Comparison of ENCODE assay signal across 8 cellular contexts in genomic region chr16:30985401-30986128, GRCh38. TPM values are rescaled to one million over a fixed set of nuclear protein-coding genes. Genes with fewer than 3 reads are reported as not detected.
A peak's percentile ranks its signal among the peaks of the same experiment; 100 is the strongest.
DNase-seq lines count a peak whose midpoint lies in the region; ATAC-seq, FAIRE-seq and TF ChIP-seq lines count a peak whose summit lies in the region.

No MANE protein-coding gene starts in this region.

- H3K27me3 Mint-ChIP-seq in glutamatergic neuron (ENCODE audit: unreplicated experiment): peaks cover 7% of the 10 kb centered on the region

- TF ChIP-seq POLR2A in A549 (IDR thresholded peaks at IDR 0.05; ENCODE audit: low read length): no peak

- no peaks in the 10 kb centered on the region for H3K4me1 Mint-ChIP-seq in glutamatergic neuron (ENCODE audit: low read depth, unreplicated experiment)

- DNase-seq in A549 (ENCODE audit: low read depth in 1 of 2, low spot score in 1 of 2) (peak; percentile 55 to 65), HK-2 (ENCODE audit: unreplicated experiment) (peak; percentile 90), SHP77 treated with DMSO at 0.1 percent for 48 hours (lab: John Stamatoyannopoulos, UW) (peak; percentile 59), glutamatergic neuron (peak; percentile 52), sciatic nerve (ENCODE audit: low spot score) (no peak), pons (ENCODE audit: low spot score) (no peak), anterior cingulate cortex (lab: John Stamatoyannopoulos, UW) (no peak)
- DNase-seq in activated effector memory CD4-positive, alpha-beta T cell treated with anti-CD3 and anti-CD28 coated beads, Interleukin-2, amount 50 U/mL, for 16 hours: no peak

- peak overlapping the region; percentile 46 for H3K4me3 ChIP-seq in A549

- intact Hi-C loops in sciatic nerve (cut with DNase I): loop anchor here (10.0 kb wide), 3 partner anchors 109 to 879 kb away; partner anchors contain the start of genes VKORC1 and ZNF843

- H3K9me3 ChIP-seq in A549: no peaks in the 10 kb centered on the region

- peak overlapping the region; percentile 84 to 88 for H3K27ac ChIP-seq in A549

- peak in 1 of 2 experiments; percentile 58; a peak in 3 of 5 replicates for TF ChIP-seq RAD21 in A549 (conservative IDR thresholded peaks at IDR 0.05 in 1 of 2, IDR thresholded peaks at IDR 0.05 in 1 of 2)

- no peak overlapping the region for H3K27ac Mint-ChIP-seq in glutamatergic neuron (ENCODE audit: unreplicated experiment)

- TF ChIP-seq CTCF in A549 (IDR thresholded peaks at IDR 0.05) (no peak), glutamatergic neuron (IDR thresholded peaks at IDR 0.05; ENCODE audit: partially characterized antibody, unreplicated experiment) (no peak)

- no peak for TF ChIP-seq EP300 in A549 (IDR thresholded peaks at IDR 0.05)

- H3K4me1 ChIP-seq in A549: peaks cover 13% of the 10 kb centered on the region

- ATAC-seq in A549 (peak; percentile 61 to 63), sciatic nerve (peak; percentile 53)

- no peak overlapping the region for H3K4me3 Mint-ChIP-seq in glutamatergic neuron (ENCODE audit: unreplicated experiment)

- CTCF ChIA-PET in A549 (lab: Yijun Ruan, JAX): interaction anchor here (0.6 to 7.8 kb wide), 61 partner anchors 8 to 883 kb away, joined by 3 to 97 read pairs (median 6); partner anchors contain the start of genes PRSS53, STX4, VKORC1 and ZNF646

- 82% methylated on average over 10 of the region's 20 CpGs for WGBS in A549 (ENCODE audit: missing lambda C conversion rate)

- peak overlapping the region; percentile 89 for H3K4me2 ChIP-seq in A549

- no peak for FAIRE-seq in A549 (lab: Jason Lieb, UNC)

- H3K36me3 Mint-ChIP-seq in glutamatergic neuron (ENCODE audit: unreplicated experiment): peaks cover 5% of the 10 kb centered on the region

- POLR2A ChIA-PET in A549 (lab: Yijun Ruan, JAX): interaction anchor here (0.5 to 2.0 kb wide), 8 partner anchors 12 to 464 kb away, joined by 3 to 11 read pairs (median 4); partner anchors contain the start of genes ZNF646 and ZNF668

- peaks cover 14% of the 10 kb centered on the region for H3K9me3 Mint-ChIP-seq in glutamatergic neuron (ENCODE audit: unreplicated experiment)

TF ChIP-seq in A549, 52 proteins besides CTCF, POLR2A, EP300 and RAD21:
- TF ChIP-seq JUN (IDR thresholded peaks at IDR 0.05): 0 out of 5 replicates have a peak, but pooled peaks of 1 of the 2 experiments have one; percentile 10
- TF ChIP-seq POLR2AphosphoS2 (conservative IDR thresholded peaks at IDR 0.05; ENCODE audit: low read length): no peak
- peak; percentile 1; the same call in 1 of the 2 replicates for TF ChIP-seq MAX (IDR thresholded peaks at IDR 0.05)

RNA-seq across cellular contexts. Expression of gene HSD3B7, which starts 0.6 kb away (rescaled TPM):
- polyA plus RNA-seq in A549 (2011; rRNA removed) (10.5 and 15.2 TPM in 2 replicates), A549 (2017; fragmentation: RNase III; extraction: RNeasy Plus Mini Kit Qiagen cat#74134 plus additional on column Dnase treatment) (17.3 to 20.1 TPM (median 19.7 TPM) in 3 replicates)
- polyA plus RNA-seq in A549 (2012; cell fraction: cytosol; rRNA removed): 11.1 and 16.1 TPM in 2 replicates
- polyA plus RNA-seq in A549 (2012; cell fraction: nucleus; rRNA removed): 24.6 and 27.6 TPM in 2 replicates
- polyA minus RNA-seq in A549 (2011; rRNA and poly(A)+ RNA removed): 11.4 and 13.6 TPM in 2 replicates
- total RNA-seq in glutamatergic neuron (ENCODE audit: unreplicated experiment) (2.0 TPM), sciatic nerve (16.3 TPM)

RNA-seq across cellular contexts. Expression of gene STX1B, which starts 24.9 kb away (rescaled TPM):
- 2.6 and 2.7 TPM in 2 replicates for polyA plus RNA-seq in A549 (2011; rRNA removed)
- 2.4 and 2.5 TPM in 2 replicates for polyA plus RNA-seq in A549 (2012; cell fraction: cytosol; rRNA removed)
- polyA plus RNA-seq in A549 (2012; cell fraction: nucleus; rRNA removed): 14.1 and 14.8 TPM in 2 replicates
- 2.4 to 4.4 TPM (median 2.8 TPM) in 3 replicates for polyA plus RNA-seq in A549 (2017; fragmentation: RNase III; extraction: RNeasy Plus Mini Kit Qiagen cat#74134 plus additional on column Dnase treatment)
- 7.2 and 9.9 TPM in 2 replicates for polyA minus RNA-seq in A549 (2011; rRNA and poly(A)+ RNA removed)
- 51.6 TPM for total RNA-seq in glutamatergic neuron (ENCODE audit: unreplicated experiment)
- 2.1 TPM for total RNA-seq in sciatic nerve

RNA-seq across cellular contexts. Expression of gene SETD1A, which starts 28.0 kb away (rescaled TPM):
- polyA plus RNA-seq in A549 (2011; rRNA removed): 2.0 and 3.8 TPM in 2 replicates
- polyA plus RNA-seq in A549 (2012; cell fraction: cytosol; rRNA removed): 8.7 and 11.2 TPM in 2 replicates
- polyA plus RNA-seq in A549 (2012; cell fraction: nucleus; rRNA removed): 30.5 and 31.9 TPM in 2 replicates
- polyA plus RNA-seq in A549 (2017; fragmentation: RNase III; extraction: RNeasy Plus Mini Kit Qiagen cat#74134 plus additional on column Dnase treatment): 15.7 to 22.6 TPM (median 21.2 TPM) in 3 replicates
- polyA minus RNA-seq in A549 (2011; rRNA and poly(A)+ RNA removed): 3.9 and 7.0 TPM in 2 replicates
- total RNA-seq in glutamatergic neuron (ENCODE audit: unreplicated experiment): 24.3 TPM
- total RNA-seq in sciatic nerve: 17.8 TPM

RNA-seq across cellular contexts. Expression of gene ORAI3, which starts 36.7 kb away (rescaled TPM):
- polyA plus RNA-seq in A549 (2011; rRNA removed) (14.1 and 17.3 TPM in 2 replicates), A549 (2017; fragmentation: RNase III; extraction: RNeasy Plus Mini Kit Qiagen cat#74134 plus additional on column Dnase treatment) (7.1 to 11.8 TPM (median 10.5 TPM) in 3 replicates)
- polyA plus RNA-seq in A549 (2012; cell fraction: cytosol; rRNA removed): 5.9 and 10.3 TPM in 2 replicates
- polyA plus RNA-seq in A549 (2012; cell fraction: nucleus; rRNA removed): 10.8 and 11.6 TPM in 2 replicates
- 11.0 and 13.8 TPM in 2 replicates for polyA minus RNA-seq in A549 (2011; rRNA and poly(A)+ RNA removed)
- total RNA-seq in glutamatergic neuron (ENCODE audit: unreplicated experiment) (5.1 TPM), sciatic nerve (21.8 TPM)

RNA-seq across cellular contexts. Expression of gene STX4, which starts 47.8 kb away (rescaled TPM):
- polyA plus RNA-seq in A549 (2011; rRNA removed): 37.0 and 39.7 TPM in 2 replicates
- polyA plus RNA-seq in A549 (2012; cell fraction: cytosol; rRNA removed): 63.0 and 72.1 TPM in 2 replicates
- polyA plus RNA-seq in A549 (2012; cell fraction: nucleus; rRNA removed): 118 and 119 TPM in 2 replicates
- 67.9 to 79.5 TPM (median 73.9 TPM) in 3 replicates for polyA plus RNA-seq in A549 (2017; fragmentation: RNase III; extraction: RNeasy Plus Mini Kit Qiagen cat#74134 plus additional on column Dnase treatment)
- 33.6 and 34.8 TPM in 2 replicates for polyA minus RNA-seq in A549 (2011; rRNA and poly(A)+ RNA removed)
- total RNA-seq in glutamatergic neuron (ENCODE audit: unreplicated experiment): 23.4 TPM
- 93.5 TPM for total RNA-seq in sciatic nerve

Comparison
In these comparisons a context has a peak if more than half of its experiments do, and no peak if none do; other contexts are left out.
1. DNase-seq: peak in A549 (2 of 2), HK-2 (single experiment), SHP77 treated with DMSO at 0.1 percent for 48 hours (single experiment) and glutamatergic neuron (single experiment); none in sciatic nerve (single experiment), pons (single experiment), activated effector memory CD4-positive, alpha-beta T cell treated with anti-CD3 and anti-CD28 coated beads, Interleukin-2, amount 50 U/mL, for 16 hours (single experiment) and anterior cingulate cortex (0 of 58).
2. RNA of gene STX1B, which starts 24.9 kb away (total RNA-seq): 51.6 TPM in glutamatergic neuron (single experiment); 2.1 TPM in sciatic nerve (single experiment); every median in the first group is over 10 times any median in the second.